ENCODE assay signal across 13 cellular contexts in genomic region chr14:69092840-69093422, GRCh38. TPM values are rescaled to one million over a fixed set of nuclear protein-coding genes. Genes with fewer than 3 reads are reported as not detected.
A peak's percentile ranks its signal among the peaks of the same experiment; 100 is the strongest.
DNase-seq lines count a peak whose midpoint lies in the region; ATAC-seq, FAIRE-seq and TF ChIP-seq lines count a peak whose summit lies in the region.
"Had no signal": no experiment of that assay in that cellular context is flagged by ENCODE, and none has a peak within 500 bp of the region (broad histone marks: within the 10 kb centered on the region; RNA-seq: fewer than 3 reads in every experiment).

No MANE protein-coding gene starts in this region.

- no peak overlapping the region for H3K4me3 Mint-ChIP-seq in naive thymus-derived CD8-positive, alpha-beta T cell

- no peaks in the 10 kb centered on the region for H4K20me1 ChIP-seq in GM12878 (ENCODE audit: control insufficient read depth, insufficient read depth)

- H3K79me2 ChIP-seq in GM12878 (ENCODE audit: control insufficient read depth, insufficient read depth, low read length) = no peaks in the 10 kb centered on the region

- DNase-seq in cardiac muscle cell (ENCODE audit: low read depth in 1 of 2, low spot score in 1 of 2) (no peak), left ventricle myocardium inferior (no peak), GM12878 (ENCODE audit: low read depth, low spot score) (no peak), upper lobe of right lung (no peak), islet precursor cell (no peak), anterior cingulate cortex (lab: John Stamatoyannopoulos, UW) (no peak)
- no peak for DNase-seq in naive thymus-derived CD8-positive, alpha-beta T cell
- DNase-seq in stimulated activated CD4-positive, alpha-beta T cell treated with anti-CD3 and anti-CD28 coated beads, Interleukin-15, amount 100 ng/mL, for 24 hours = no peak
- DNase-seq: cortex of kidney, GOT3, NCI-H1105, spleen had no signal

- H3K36me3 Mint-ChIP-seq in naive thymus-derived CD8-positive, alpha-beta T cell = peaks cover 6 to 81% (median 8%) of the 10 kb centered on the region in 3 donors

- SMC1A ChIA-PET in GM12878 (lab: Charles Lee; ENCODE audit: uncharacterized antibody, unreplicated experiment) = interaction anchor here (0.8 to 1.9 kb wide), 7 partner anchors 11 to 1148 kb away, joined by 3 to 9 read pairs (median 3); no protein-coding TSS in a partner anchor

- RAD21 ChIA-PET in GM12878 (lab: Charles Lee; ENCODE audit: unreplicated experiment) = interaction anchor here (1.2 to 2.3 kb wide), 2 partner anchors 9 to 15 kb away, joined by 5 to 9 read pairs; no protein-coding TSS in a partner anchor

- H3K4me3 ChIP-seq in cardiac muscle cell = no peak overlapping the region
- H3K4me3 ChIP-seq in left ventricle myocardium inferior = no peak overlapping the region
- H3K4me3 ChIP-seq in GM12878 = no peak overlapping the region
- H3K4me3 ChIP-seq in upper lobe of right lung = no peak overlapping the region
- H3K4me3 ChIP-seq: spleen had no signal

- H3K9ac ChIP-seq in GM12878 (ENCODE audit: control insufficient read depth, insufficient read depth, low read length) = no peak overlapping the region

- no peaks in the 10 kb centered on the region for H3K9me3 Mint-ChIP-seq in naive thymus-derived CD8-positive, alpha-beta T cell

- H3K4me1 ChIP-seq in cardiac muscle cell (ENCODE audit: low read depth) (peaks cover 20% of the 10 kb centered on the region), left ventricle myocardium inferior (peaks cover 16% of the 10 kb centered on the region), GM12878 (ENCODE audit: control insufficient read depth, insufficient read depth, low read length) (peaks cover 4% of the 10 kb centered on the region), upper lobe of right lung (peaks cover 18% of the 10 kb centered on the region)

- no peaks in the 10 kb centered on the region for H3K9me3 ChIP-seq in cardiac muscle cell (ENCODE audit: low read depth)
- H3K9me3 ChIP-seq in left ventricle myocardium inferior (replicated peaks) = no peaks in the 10 kb centered on the region
- H3K9me3 ChIP-seq in GM12878 (replicated peaks; ENCODE audit: control insufficient read depth, insufficient read depth, low read length) = no peaks in the 10 kb centered on the region
- no peaks in the 10 kb centered on the region for H3K9me3 ChIP-seq in upper lobe of right lung
- H3K9me3 ChIP-seq: spleen had no signal

- BruUV-seq in GM12878 (replicated peaks; lab: Mats Ljungman, UMichigan) = no TSS peak

- no peaks in the 10 kb centered on the region for H3K27me3 Mint-ChIP-seq in naive thymus-derived CD8-positive, alpha-beta T cell

- no peak for FAIRE-seq in GM12878 (lab: Jason Lieb, UNC)
- FAIRE-seq: GM12891 had no signal

- no peak overlapping the region for H3K4me2 ChIP-seq in GM12878 (ENCODE audit: control insufficient read depth, insufficient read depth)

- H3K36me3 ChIP-seq in cardiac muscle cell (peaks cover 25% of the 10 kb centered on the region), left ventricle myocardium inferior (peaks cover 31% of the 10 kb centered on the region), GM12878 (ENCODE audit: control insufficient read depth in 2 of 2, insufficient read depth in 2 of 2, low read length in 1 of 2) (peaks cover 7 to 18% of the 10 kb centered on the region in 2 experiments; a peak in 3 of 4 replicates), upper lobe of right lung (peaks cover 27% of the 10 kb centered on the region)

- no peak for TF ChIP-seq EP300 in GM12878 (IDR thresholded peaks at IDR 0.05; ENCODE audit: borderline replicate concordance in 1 of 2, control insufficient read depth in 1 of 2, low read depth in 2 of 2, low read length in 2 of 2)

- H3K27me3 ChIP-seq in cardiac muscle cell (no peaks in the 10 kb centered on the region), left ventricle myocardium inferior (ENCODE audit: low read depth) (no peaks in the 10 kb centered on the region), GM12878 (replicated peaks in 1 of 2; ENCODE audit: control insufficient read depth in 2 of 2, insufficient read depth in 2 of 2, low read length in 1 of 2) (no peaks in the 10 kb centered on the region), upper lobe of right lung (no peaks in the 10 kb centered on the region)
- H3K27me3 ChIP-seq: spleen had no signal

- peaks cover 12 to 20% (median 14%) of the 10 kb centered on the region in 4 donors for H3K4me1 Mint-ChIP-seq in naive thymus-derived CD8-positive, alpha-beta T cell

- intact Hi-C loops in left ventricle myocardium inferior (cut with micrococcal nuclease) = no loop called here
- intact Hi-C loops in GM12878 (cut with micrococcal nuclease; ENCODE audit: unreplicated experiment) = loop anchor here (10.0 kb wide), 1 partner anchor 848 kb away; no protein-coding TSS in a partner anchor
- intact Hi-C loops in upper lobe of right lung (cut with DNase I) = no loop called here

- TF ChIP-seq POLR2A in GM12878 (IDR thresholded peaks at IDR 0.05; ENCODE audit: low read depth, low read length) = no peak

- POLR2A ChIA-PET in GM12878 (lab: Charles Lee) = no interaction called here
- POLR2A ChIA-PET in naive thymus-derived CD8-positive, alpha-beta T cell (lab: Charles Lee) = no interaction called here

- H3K27ac ChIP-seq in cardiac muscle cell (peak overlapping the region; percentile 87), left ventricle myocardium inferior (replicated peaks) (no peak overlapping the region), GM12878 (ENCODE audit: control insufficient read depth, insufficient read depth) (no peak overlapping the region), upper lobe of right lung (peak overlapping the region; percentile 27)
- H3K27ac ChIP-seq: spleen had no signal

- CTCF ChIA-PET in GM12878 (lab: Yijun Ruan, JAX) = interaction anchor here (0.7 to 5.1 kb wide), 11 partner anchors 9 to 382 kb away, joined by 3 to 38 read pairs (median 3); no protein-coding TSS in a partner anchor

- no peak for TF ChIP-seq RAD21 in GM12878 (IDR thresholded peaks at IDR 0.05; ENCODE audit: insufficient read depth, low read depth, low read length)

- H2AFZ ChIP-seq in GM12878 (ENCODE audit: control insufficient read depth, low read depth, low read length) = no peak overlapping the region

- peak overlapping the region in 8 of 10 donors; percentile 0 to 83 (median 48) for H3K27ac Mint-ChIP-seq in naive thymus-derived CD8-positive, alpha-beta T cell

- in situ Hi-C loops in GM12878 (cut with MboI) = no loop called here

- no peak for TF ChIP-seq CTCF in cardiac muscle cell (IDR thresholded peaks at IDR 0.05; ENCODE audit: low read depth, low read length)
- TF ChIP-seq CTCF in left ventricle myocardium inferior (IDR thresholded peaks at IDR 0.05; ENCODE audit: borderline replicate concordance) = no peak
- TF ChIP-seq CTCF in GM12878 (IDR thresholded peaks at IDR 0.05 in 2 of 3, conservative IDR thresholded peaks at IDR 0.05 in 1 of 3; ENCODE audit: control insufficient read depth in 2 of 3, extremely low read depth in 1 of 3, insufficient read depth in 1 of 3, low read depth in 3 of 3, low read length in 3 of 3) = no peak
- no peak for TF ChIP-seq CTCF in upper lobe of right lung (IDR thresholded peaks at IDR 0.05)

- peak; percentile 79 for ATAC-seq in GM12878
- no peak for ATAC-seq in naive thymus-derived CD8-positive, alpha-beta T cell
- ATAC-seq in upper lobe of right lung = no peak

TF ChIP-seq in GM12878, 131 proteins besides CTCF, POLR2A, EP300 and RAD21:
- TF ChIP-seq PAX5 (IDR thresholded peaks at IDR 0.05; ENCODE audit: borderline replicate concordance, low read depth, low read length) (no peak), JUNB (IDR thresholded peaks at IDR 0.05) (peak; percentile 38; the same call in 1 of the 2 replicates)

RNA-seq across cellular contexts. Expression of gene DCAF5, which starts 60.0 kb away (rescaled TPM):
- 48.7 and 50.0 TPM in 2 replicates for total RNA-seq in cardiac muscle cell
- 58.2 and 73.3 TPM in 2 replicates for polyA plus RNA-seq in cardiac muscle cell
- total RNA-seq in left ventricle myocardium inferior = 57.8 TPM
- 55.6 and 59.7 TPM in 2 replicates for total RNA-seq in GM12878 (2013; cell fraction: nucleolus; rRNA removed)
- total RNA-seq in GM12878 (2014; rRNA removed) = 9.8 and 13.2 TPM in 2 replicates
- 15.9 and 17.4 TPM in 2 replicates for total RNA-seq in GM12878 (2014; rRNA removed; fragmentation: Illumina TruSeq; extraction: Trizol)
- 30.1 and 31.1 TPM in 2 replicates for total RNA-seq in GM12878 (2021)
- 12.0 TPM for polyA plus RNA-seq in GM12878 (2011; ENCODE audit: low read depth)
- polyA plus RNA-seq in GM12878 (2011; rRNA removed) = 32.0 and 38.1 TPM in 2 replicates
- polyA plus RNA-seq in GM12878 (2011; cell fraction: cytosol; rRNA removed) = 46.0 and 50.7 TPM in 2 replicates
- polyA plus RNA-seq in GM12878 (2011; cell fraction: nucleus; rRNA removed) = 81.3 and 94.9 TPM in 2 replicates
- 19.2 and 21.1 TPM in 2 replicates for polyA plus RNA-seq in GM12878 (2012)
- polyA plus RNA-seq in GM12878 (2014; fragmentation: Illumina TruSeq; extraction: Trizol) = 26.8 and 29.4 TPM in 2 replicates
- 1 to 10 TPM; 6.8 to 7.1 TPM for polyA plus RNA-seq in GM12878 (2014; fragmentation: Nextera tagmentation; extraction: Ambion mirVana)
- polyA plus RNA-seq in GM12878 (2014; rRNA removed) = 24.0 and 24.8 TPM in 2 replicates
- polyA plus RNA-seq in GM12878 (2016; fragmentation: Nextera tagmentation; extraction: Ambion mirVana) = 10 to 100 TPM; 18.6 to 19.5 TPM
- polyA minus RNA-seq in GM12878 (2011; rRNA and poly(A)+ RNA removed) = 31.4 and 42.5 TPM in 2 replicates
- 7.9 and 12.3 TPM in 2 replicates for polyA minus RNA-seq in GM12878 (2011; cell fraction: cytosol; rRNA and poly(A)+ RNA removed)
- polyA minus RNA-seq in GM12878 (2011; cell fraction: nucleus; rRNA and poly(A)+ RNA removed) = 29.7 and 55.8 TPM in 2 replicates
- 10 to 100 TPM; 74.2 to 78.8 TPM for total RNA-seq in naive thymus-derived CD8-positive, alpha-beta T cell
- polyA plus RNA-seq in naive thymus-derived CD8-positive, alpha-beta T cell = 10 to 100 TPM; 73.1 to 87.2 (median 79.1) TPM
- 57.3 TPM for total RNA-seq in upper lobe of right lung

Comparison
In these comparisons a context has a peak if more than half of its experiments do, and no peak if none do; other contexts are left out.
1. H3K27ac ChIP-seq: peak in cardiac muscle cell (single experiment) and upper lobe of right lung (single experiment); none in left ventricle myocardium inferior (single experiment) and GM12878 (single experiment).